In the genomic region with DNA sequence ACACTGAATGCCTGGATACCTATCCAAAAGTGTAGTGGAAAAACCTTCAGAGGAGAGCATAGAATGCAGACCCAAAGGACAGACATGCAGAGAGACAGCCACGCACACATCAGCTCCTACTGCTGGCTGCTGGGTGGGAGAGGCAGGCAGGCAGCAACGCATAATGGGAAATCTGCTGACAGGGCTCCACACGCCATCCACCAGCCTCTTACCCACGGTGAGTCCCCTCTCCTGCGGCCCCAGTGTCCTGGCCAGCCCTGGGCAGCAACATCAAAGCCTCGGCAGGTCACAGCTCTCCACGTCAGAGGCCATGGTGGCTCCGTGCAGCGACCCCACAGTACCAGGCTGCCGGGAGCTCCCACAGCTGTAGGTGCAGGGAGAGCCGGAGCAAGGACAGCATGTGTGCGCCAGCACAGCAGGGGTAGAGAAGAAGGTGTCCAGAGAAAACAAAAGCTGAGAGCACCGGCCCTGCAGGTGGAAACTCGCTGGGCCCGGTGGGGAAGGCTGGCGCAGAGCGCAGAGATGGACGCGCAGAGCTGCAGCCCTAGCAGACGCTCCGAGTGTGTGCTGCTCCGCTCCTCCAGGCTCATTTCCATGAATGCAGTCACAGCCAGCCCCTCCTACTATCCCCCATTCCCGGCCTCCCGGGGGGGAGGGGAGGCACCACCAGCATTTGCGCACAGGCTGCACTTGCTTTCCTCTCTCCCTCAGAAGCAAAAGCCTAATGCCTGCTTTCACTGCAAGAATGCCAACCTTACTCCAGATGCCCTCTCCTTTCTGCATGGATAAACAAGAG, we compare ENCODE assay signal across 8 cellular contexts. TPM values are rescaled to one million over a fixed set of nuclear protein-coding genes. Genes with fewer than 3 reads are reported as not detected.
A peak's percentile ranks its signal among the peaks of the same experiment; 100 is the strongest.
DNase-seq lines count a peak whose midpoint lies in the region; ATAC-seq and TF ChIP-seq lines count a peak whose summit lies in the region.

No MANE protein-coding gene starts in this region.

- H3K9me3 Mint-ChIP-seq in CD4-positive, alpha-beta T cell, result no peaks in the 10 kb centered on the region

- no peak for TF ChIP-seq CTCF in CD4-positive, alpha-beta T cell (IDR thresholded peaks at IDR 0.05)
- no peak for TF ChIP-seq CTCF in coronary artery (IDR thresholded peaks at IDR 0.05)

- H3K27ac Mint-ChIP-seq in CD4-positive, alpha-beta T cell, result peak overlapping the region; percentile 79

- peak overlapping the region; percentile 77 for H3K4me3 Mint-ChIP-seq in CD4-positive, alpha-beta T cell

- peaks cover 95% of the 10 kb centered on the region for H3K4me1 Mint-ChIP-seq in CD4-positive, alpha-beta T cell (ENCODE audit: low read depth)

- no peaks in the 10 kb centered on the region for H3K27me3 ChIP-seq in CD4-positive, alpha-beta T cell (ENCODE audit: control insufficient read depth, insufficient read depth, low read length)

- DNase-seq in CD4-positive, alpha-beta T cell, result no peak
- DNase-seq in NCI-H1694 (lab: John Stamatoyannopoulos, UW) (peak; percentile 66), coronary artery (ENCODE audit: low spot score) (no peak), midbrain (lab: John Stamatoyannopoulos, UW) (peak; percentile 95), T1000 (lab: John Stamatoyannopoulos, UW) (no peak)

- no peaks in the 10 kb centered on the region for H3K27me3 Mint-ChIP-seq in CD4-positive, alpha-beta T cell

- intact Hi-C loops in CD4-positive, alpha-beta T cell (cut with DNase I, micrococcal nuclease), result no loop called here

- CTCF ChIA-PET in CD4-positive, alpha-beta T cell (lab: Charles Lee), result interaction anchor here (1.0 to 1.8 kb wide), 2 partner anchors 15 to 34 kb away, joined by 3 to 5 read pairs; no protein-coding TSS in a partner anchor

- H3K27ac ChIP-seq in CD4-positive, alpha-beta T cell (ENCODE audit: low read depth, low read length), result peak overlapping the region; percentile 48
- peak overlapping the region in 1 of 2 donors; percentile 34 for H3K27ac ChIP-seq in coronary artery

- no peaks in the 10 kb centered on the region for H3K9me3 ChIP-seq in CD4-positive, alpha-beta T cell (ENCODE audit: control insufficient read depth, low read length)

- H3K36me3 Mint-ChIP-seq in CD4-positive, alpha-beta T cell (ENCODE audit: low read depth), result peaks cover 59% of the 10 kb centered on the region

- peak overlapping the region; percentile 64 for H3K4me3 ChIP-seq in coronary artery

- POLR2A ChIA-PET in CD4-positive, alpha-beta T cell (lab: Charles Lee), result interaction anchor here (1.0 to 1.6 kb wide), 5 partner anchors 7 to 65 kb away, joined by 3 to 9 read pairs (median 4); no protein-coding TSS in a partner anchor

- no peak for ATAC-seq in CD4-positive, alpha-beta T cell (ENCODE audit: poor library complexity)
- no peak for ATAC-seq in HG02852 (IDR thresholded peaks at IDR 0.05; ENCODE audit: unreplicated experiment)
- ATAC-seq in HG02678 (IDR thresholded peaks at IDR 0.05; ENCODE audit: unreplicated experiment), result no peak
- ATAC-seq in GM18519 (IDR thresholded peaks at IDR 0.05; ENCODE audit: low FRiP score, unreplicated experiment), result no peak

RNA-seq across cellular contexts. Expression of a gene that starts 58.9 kb away (rescaled TPM):
- total RNA-seq in CD4-positive, alpha-beta T cell, result 100 to 1,000 TPM; 521 to 525 TPM

Comparison
In these comparisons a context has a peak if more than half of its experiments do, and no peak if none do; other contexts are left out.
1. DNase-seq: peak in NCI-H1694 (single experiment) and midbrain (single experiment); none in CD4-positive, alpha-beta T cell (0 of 10), coronary artery (single experiment) and T1000 (single experiment).